2 cellular contexts compared by ENCODE assay signal in the genomic region with DNA sequence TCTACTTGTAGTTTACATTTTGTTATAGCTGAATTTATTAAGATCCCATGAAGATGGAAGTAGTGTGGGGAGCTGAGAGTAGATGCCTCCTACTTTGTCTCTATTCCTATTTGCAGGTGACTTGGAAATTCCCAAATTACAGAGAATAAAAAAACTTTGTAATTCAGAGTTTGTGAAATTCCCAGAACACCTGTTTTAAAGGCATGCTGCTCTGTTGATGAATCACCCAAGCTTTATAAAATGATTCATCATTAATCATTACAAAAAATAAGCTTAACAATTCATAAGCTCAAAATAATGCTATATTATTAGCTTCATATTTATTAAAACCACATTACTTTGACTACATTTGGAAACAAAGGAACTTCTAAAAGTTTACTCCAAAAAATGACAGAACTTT.
TF ChIP-seq lines count a peak whose summit lies in the region.

No MANE protein-coding gene starts in this region.

TF ChIP-seq in SK-N-SH, 30 proteins besides CTCF, POLR2A, EP300 and RAD21 (continued from another document):
- TF ChIP-seq, protein P1, sequence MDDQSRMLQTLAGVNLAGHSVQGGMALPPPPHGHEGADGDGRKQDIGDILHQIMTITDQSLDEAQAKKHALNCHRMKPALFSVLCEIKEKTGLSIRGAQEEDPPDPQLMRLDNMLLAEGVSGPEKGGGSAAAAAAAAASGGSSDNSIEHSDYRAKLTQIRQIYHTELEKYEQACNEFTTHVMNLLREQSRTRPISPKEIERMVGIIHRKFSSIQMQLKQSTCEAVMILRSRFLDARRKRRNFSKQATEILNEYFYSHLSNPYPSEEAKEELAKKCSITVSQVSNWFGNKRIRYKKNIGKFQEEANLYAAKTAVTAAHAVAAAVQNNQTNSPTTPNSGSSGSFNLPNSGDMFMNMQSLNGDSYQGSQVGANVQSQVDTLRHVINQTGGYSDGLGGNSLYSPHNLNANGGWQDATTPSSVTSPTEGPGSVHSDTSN (IDR thresholded peaks at IDR 0.05) = peak; percentile 11; the same call in 1 of the 2 replicates

TF ChIP-seq in SK-N-SH treated with all-trans-retinoic acid at 6 μM for 48 hours, 23 proteins besides CTCF, POLR2A, EP300 and RAD21 (continued from another document):
- TF ChIP-seq, protein P2, sequence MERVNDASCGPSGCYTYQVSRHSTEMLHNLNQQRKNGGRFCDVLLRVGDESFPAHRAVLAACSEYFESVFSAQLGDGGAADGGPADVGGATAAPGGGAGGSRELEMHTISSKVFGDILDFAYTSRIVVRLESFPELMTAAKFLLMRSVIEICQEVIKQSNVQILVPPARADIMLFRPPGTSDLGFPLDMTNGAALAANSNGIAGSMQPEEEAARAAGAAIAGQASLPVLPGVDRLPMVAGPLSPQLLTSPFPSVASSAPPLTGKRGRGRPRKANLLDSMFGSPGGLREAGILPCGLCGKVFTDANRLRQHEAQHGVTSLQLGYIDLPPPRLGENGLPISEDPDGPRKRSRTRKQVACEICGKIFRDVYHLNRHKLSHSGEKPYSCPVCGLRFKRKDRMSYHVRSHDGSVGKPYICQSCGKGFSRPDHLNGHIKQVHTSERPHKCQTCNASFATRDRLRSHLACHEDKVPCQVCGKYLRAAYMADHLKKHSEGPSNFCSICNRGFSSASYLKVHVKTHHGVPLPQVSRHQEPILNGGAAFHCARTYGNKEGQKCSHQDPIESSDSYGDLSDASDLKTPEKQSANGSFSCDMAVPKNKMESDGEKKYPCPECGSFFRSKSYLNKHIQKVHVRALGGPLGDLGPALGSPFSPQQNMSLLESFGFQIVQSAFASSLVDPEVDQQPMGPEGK (CRISPR knock-in tag; IDR thresholded peaks at IDR 0.05; ENCODE audit: borderline replicate concordance) = no peak
- TF ChIP-seq, protein P3, sequence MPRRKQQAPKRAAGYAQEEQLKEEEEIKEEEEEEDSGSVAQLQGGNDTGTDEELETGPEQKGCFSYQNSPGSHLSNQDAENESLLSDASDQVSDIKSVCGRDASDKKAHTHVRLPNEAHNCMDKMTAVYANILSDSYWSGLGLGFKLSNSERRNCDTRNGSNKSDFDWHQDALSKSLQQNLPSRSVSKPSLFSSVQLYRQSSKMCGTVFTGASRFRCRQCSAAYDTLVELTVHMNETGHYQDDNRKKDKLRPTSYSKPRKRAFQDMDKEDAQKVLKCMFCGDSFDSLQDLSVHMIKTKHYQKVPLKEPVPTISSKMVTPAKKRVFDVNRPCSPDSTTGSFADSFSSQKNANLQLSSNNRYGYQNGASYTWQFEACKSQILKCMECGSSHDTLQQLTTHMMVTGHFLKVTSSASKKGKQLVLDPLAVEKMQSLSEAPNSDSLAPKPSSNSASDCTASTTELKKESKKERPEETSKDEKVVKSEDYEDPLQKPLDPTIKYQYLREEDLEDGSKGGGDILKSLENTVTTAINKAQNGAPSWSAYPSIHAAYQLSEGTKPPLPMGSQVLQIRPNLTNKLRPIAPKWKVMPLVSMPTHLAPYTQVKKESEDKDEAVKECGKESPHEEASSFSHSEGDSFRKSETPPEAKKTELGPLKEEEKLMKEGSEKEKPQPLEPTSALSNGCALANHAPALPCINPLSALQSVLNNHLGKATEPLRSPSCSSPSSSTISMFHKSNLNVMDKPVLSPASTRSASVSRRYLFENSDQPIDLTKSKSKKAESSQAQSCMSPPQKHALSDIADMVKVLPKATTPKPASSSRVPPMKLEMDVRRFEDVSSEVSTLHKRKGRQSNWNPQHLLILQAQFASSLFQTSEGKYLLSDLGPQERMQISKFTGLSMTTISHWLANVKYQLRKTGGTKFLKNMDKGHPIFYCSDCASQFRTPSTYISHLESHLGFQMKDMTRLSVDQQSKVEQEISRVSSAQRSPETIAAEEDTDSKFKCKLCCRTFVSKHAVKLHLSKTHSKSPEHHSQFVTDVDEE (CRISPR knock-in tag; IDR thresholded peaks at IDR 0.05) = no peak
- no peak for TF ChIP-seq RARB (CRISPR knock-in tag; IDR thresholded peaks at IDR 0.05)
- no peak for TF ChIP-seq PPARA (CRISPR knock-in tag; IDR thresholded peaks at IDR 0.05; ENCODE audit: borderline replicate concordance)
- TF ChIP-seq SNAI2 (CRISPR knock-in tag; IDR thresholded peaks at IDR 0.05) = no peak
- no peak for TF ChIP-seq TOX (CRISPR knock-in tag; IDR thresholded peaks at IDR 0.05; ENCODE audit: borderline replicate concordance)
- TF ChIP-seq GLIS3 (CRISPR knock-in tag; IDR thresholded peaks at IDR 0.05) = no peak
- TF ChIP-seq, protein P4, sequence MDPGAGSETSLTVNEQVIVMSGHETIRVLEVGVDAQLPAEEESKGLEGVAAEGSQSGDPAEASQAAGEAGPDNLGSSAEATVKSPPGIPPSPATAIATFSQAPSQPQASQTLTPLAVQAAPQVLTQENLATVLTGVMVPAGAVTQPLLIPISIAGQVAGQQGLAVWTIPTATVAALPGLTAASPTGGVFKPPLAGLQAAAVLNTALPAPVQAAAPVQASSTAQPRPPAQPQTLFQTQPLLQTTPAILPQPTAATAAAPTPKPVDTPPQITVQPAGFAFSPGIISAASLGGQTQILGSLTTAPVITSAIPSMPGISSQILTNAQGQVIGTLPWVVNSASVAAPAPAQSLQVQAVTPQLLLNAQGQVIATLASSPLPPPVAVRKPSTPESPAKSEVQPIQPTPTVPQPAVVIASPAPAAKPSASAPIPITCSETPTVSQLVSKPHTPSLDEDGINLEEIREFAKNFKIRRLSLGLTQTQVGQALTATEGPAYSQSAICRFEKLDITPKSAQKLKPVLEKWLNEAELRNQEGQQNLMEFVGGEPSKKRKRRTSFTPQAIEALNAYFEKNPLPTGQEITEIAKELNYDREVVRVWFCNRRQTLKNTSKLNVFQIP (CRISPR knock-in tag; IDR thresholded peaks at IDR 0.05; ENCODE audit: borderline replicate concordance, low read depth) = no peak
